ENCODE assay signal across 9 cellular contexts in the genomic region with DNA sequence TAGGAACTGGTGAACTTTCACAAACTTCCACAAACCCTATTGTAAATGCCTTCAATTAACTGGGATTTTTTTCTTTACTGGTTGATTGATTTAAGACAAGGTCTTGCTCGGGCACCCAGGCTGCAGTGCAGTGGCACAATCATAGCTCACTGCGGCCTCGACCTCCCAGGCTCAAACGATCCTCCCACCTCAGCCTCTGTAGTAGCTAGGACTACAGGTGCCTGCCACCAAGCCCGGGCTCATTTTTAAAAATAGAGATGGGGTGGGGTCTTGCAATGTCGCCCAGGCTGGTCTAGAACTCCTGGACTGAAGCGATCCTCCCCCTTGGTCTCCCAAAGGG. TPM values are rescaled to one million over a fixed set of nuclear protein-coding genes. Genes with fewer than 3 reads are reported as not detected.
DNase-seq lines count a peak whose midpoint lies in the region; ATAC-seq, FAIRE-seq and TF ChIP-seq lines count a peak whose summit lies in the region.
"Had no signal": no experiment of that assay in that cellular context is flagged by ENCODE, and none has a peak within 500 bp of the region (broad histone marks: within the 10 kb centered on the region; RNA-seq: fewer than 3 reads in every experiment).

No MANE protein-coding gene starts in this region.

- WGBS in A549 (ENCODE audit: missing lambda C conversion rate), result 86% methylated on average over 7 of the region's 7 CpGs

- ATAC-seq in A549, result no peak
- ATAC-seq in HG03460 (IDR thresholded peaks at IDR 0.05; ENCODE audit: unreplicated experiment), result no peak
- no peak for ATAC-seq in GM21723 (IDR thresholded peaks at IDR 0.05; ENCODE audit: unreplicated experiment)
- no peak for ATAC-seq in HG02840 (IDR thresholded peaks at IDR 0.05; ENCODE audit: low FRiP score, unreplicated experiment)

- H3K36me3 ChIP-seq in bronchial epithelial cell (ENCODE audit: control insufficient read depth, insufficient read depth, low read length) (peaks cover 5% of the 10 kb centered on the region), mucosa of rectum (ENCODE audit: control insufficient read depth in 2 of 2, insufficient read depth in 2 of 2, low read length in 2 of 2) (no peaks in the 10 kb centered on the region)

- H3K27me3 ChIP-seq in bronchial epithelial cell (ENCODE audit: control insufficient read depth, insufficient read depth, low read length) (no peaks in the 10 kb centered on the region), mucosa of rectum (ENCODE audit: control insufficient read depth in 2 of 2, insufficient read depth in 2 of 2, low read length in 2 of 2) (no peaks in the 10 kb centered on the region)

- H3K4me3 ChIP-seq in A549, result no peak overlapping the region
- peak overlapping the region; percentile 39 for H3K4me3 ChIP-seq in HFF-Myc (replicated peaks; ENCODE audit: low read depth, low read length)
- peak overlapping the region; percentile 37 for H3K4me3 ChIP-seq in bronchial epithelial cell (ENCODE audit: low read depth, low read length)
- H3K4me3 ChIP-seq in mucosa of rectum (ENCODE audit: low read length in 2 of 2), result peak overlapping the region; percentile 59 to 60
- H3K4me3 ChIP-seq: SK-N-MC had no signal

- H3K9me3 ChIP-seq in A549 (no peaks in the 10 kb centered on the region), mucosa of rectum (ENCODE audit: control insufficient read depth in 2 of 2, low read length in 2 of 2) (no peaks in the 10 kb centered on the region)

- 0 out of 3 replicates have a peak overlapping the region, but pooled peaks have one; percentile 27 for H3K4me2 ChIP-seq in A549

- TF ChIP-seq POLR2A in A549 (IDR thresholded peaks at IDR 0.05; ENCODE audit: low read length), result no peak

- peak overlapping the region in 1 of 2 donors; percentile 44 for H3K9ac ChIP-seq in mucosa of rectum (ENCODE audit: low read depth in 1 of 2, low read length in 2 of 2)

- FAIRE-seq in A549 (lab: Jason Lieb, UNC), result no peak
- FAIRE-seq in bronchial epithelial cell (lab: Jason Lieb, UNC), result no peak

- CTCF ChIA-PET in A549 (lab: Yijun Ruan, JAX), result interaction anchor here (0.9 to 11.8 kb wide), 7 partner anchors 11 to 106 kb away, joined by 3 to 81 read pairs (median 4); no protein-coding TSS in a partner anchor

- TF ChIP-seq RAD21 in A549 (conservative IDR thresholded peaks at IDR 0.05 in 1 of 2, IDR thresholded peaks at IDR 0.05 in 1 of 2), result no peak

- peak overlapping the region in 1 of 2 experiments; percentile 45; a peak in 2 of 6 replicates for H3K27ac ChIP-seq in A549
- no peak overlapping the region for H3K27ac ChIP-seq in mucosa of rectum (ENCODE audit: low read depth in 2 of 2, low read length in 2 of 2)
- H3K27ac ChIP-seq: SK-N-MC had no signal

- TF ChIP-seq CTCF in A549 (IDR thresholded peaks at IDR 0.05), result no peak
- no peak for TF ChIP-seq CTCF in HFF-Myc (IDR thresholded peaks at IDR 0.05; ENCODE audit: low read depth, low read length, missing control alignments)
- no peak for TF ChIP-seq CTCF in bronchial epithelial cell (IDR thresholded peaks at IDR 0.05; ENCODE audit: insufficient read depth, low read length, severe bottlenecking)

- H3K4me1 ChIP-seq in A549 (peaks cover 9% of the 10 kb centered on the region), mucosa of rectum (ENCODE audit: control insufficient read depth in 2 of 2, insufficient read depth in 2 of 2, low read length in 2 of 2) (peaks cover 6 to 9% of the 10 kb centered on the region in 2 donors)

- POLR2A ChIA-PET in A549 (lab: Yijun Ruan, JAX), result no interaction called here

- no peak for TF ChIP-seq EP300 in A549 (IDR thresholded peaks at IDR 0.05)

- DNase-seq in A549 (ENCODE audit: low read depth in 1 of 2, low spot score in 1 of 2), result no peak
- DNase-seq in HFF-Myc (ENCODE audit: extremely low read depth, low read depth), result no peak
- no peak for DNase-seq in bronchial epithelial cell (ENCODE audit: low read depth)
- DNase-seq in epidermal melanocyte (ENCODE audit: insufficient read length, low spot score), result no peak

TF ChIP-seq in A549, 52 proteins besides CTCF, POLR2A, EP300 and RAD21:
- TF ChIP-seq KDM5A (IDR thresholded peaks at IDR 0.05) (no peak), POLR2AphosphoS2 (conservative IDR thresholded peaks at IDR 0.05; ENCODE audit: low read length) (no peak), SMC3 (IDR thresholded peaks at IDR 0.05) (no peak), SREBF2 (IDR thresholded peaks at IDR 0.05) (no peak), GATA3 (IDR thresholded peaks at IDR 0.05; ENCODE audit: borderline replicate concordance) (no peak), ZNF302 (CRISPR knock-in tag; IDR thresholded peaks at IDR 0.05) (no peak), TFCP2L1 (CRISPR knock-in tag; IDR thresholded peaks at IDR 0.05) (no peak), RCOR1 (IDR thresholded peaks at IDR 0.05; ENCODE audit: low read depth, low read length) (no peak), HEYL (CRISPR knock-in tag; IDR thresholded peaks at IDR 0.05) (no peak), RNF2 (IDR thresholded peaks at IDR 0.05; ENCODE audit: borderline replicate concordance, low read depth) (no peak), NFE2L2 (conservative IDR thresholded peaks at IDR 0.05; ENCODE audit: low read length) (no peak), ZC3H11A (IDR thresholded peaks at IDR 0.05) (no peak), ESRRA (IDR thresholded peaks at IDR 0.05; ENCODE audit: borderline replicate concordance, low read length) (no peak), EHMT2 (IDR thresholded peaks at IDR 0.05; ENCODE audit: low read depth) (no peak)
- TF ChIP-seq, protein P1, sequence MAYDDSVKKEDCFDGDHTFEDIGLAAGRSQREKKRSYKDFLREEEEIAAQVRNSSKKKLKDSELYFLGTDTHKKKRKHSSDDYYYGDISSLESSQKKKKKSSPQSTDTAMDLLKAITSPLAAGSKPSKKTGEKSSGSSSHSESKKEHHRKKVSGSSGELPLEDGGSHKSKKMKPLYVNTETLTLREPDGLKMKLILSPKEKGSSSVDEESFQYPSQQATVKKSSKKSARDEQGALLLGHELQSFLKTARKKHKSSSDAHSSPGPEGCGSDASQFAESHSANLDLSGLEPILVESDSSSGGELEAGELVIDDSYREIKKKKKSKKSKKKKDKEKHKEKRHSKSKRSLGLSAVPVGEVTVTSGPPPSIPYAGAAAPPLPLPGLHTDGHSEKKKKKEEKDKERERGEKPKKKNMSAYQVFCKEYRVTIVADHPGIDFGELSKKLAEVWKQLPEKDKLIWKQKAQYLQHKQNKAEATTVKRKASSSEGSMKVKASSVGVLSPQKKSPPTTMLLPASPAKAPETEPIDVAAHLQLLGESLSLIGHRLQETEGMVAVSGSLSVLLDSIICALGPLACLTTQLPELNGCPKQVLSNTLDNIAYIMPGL (CRISPR knock-in tag; IDR thresholded peaks at IDR 0.05; ENCODE audit: borderline replicate concordance), result no peak
- TF ChIP-seq, protein P2, sequence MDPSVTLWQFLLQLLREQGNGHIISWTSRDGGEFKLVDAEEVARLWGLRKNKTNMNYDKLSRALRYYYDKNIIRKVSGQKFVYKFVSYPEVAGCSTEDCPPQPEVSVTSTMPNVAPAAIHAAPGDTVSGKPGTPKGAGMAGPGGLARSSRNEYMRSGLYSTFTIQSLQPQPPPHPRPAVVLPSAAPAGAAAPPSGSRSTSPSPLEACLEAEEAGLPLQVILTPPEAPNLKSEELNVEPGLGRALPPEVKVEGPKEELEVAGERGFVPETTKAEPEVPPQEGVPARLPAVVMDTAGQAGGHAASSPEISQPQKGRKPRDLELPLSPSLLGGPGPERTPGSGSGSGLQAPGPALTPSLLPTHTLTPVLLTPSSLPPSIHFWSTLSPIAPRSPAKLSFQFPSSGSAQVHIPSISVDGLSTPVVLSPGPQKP (IDR thresholded peaks at IDR 0.05; ENCODE audit: low read depth, low read length), result no peak
- TF ChIP-seq, protein P3, sequence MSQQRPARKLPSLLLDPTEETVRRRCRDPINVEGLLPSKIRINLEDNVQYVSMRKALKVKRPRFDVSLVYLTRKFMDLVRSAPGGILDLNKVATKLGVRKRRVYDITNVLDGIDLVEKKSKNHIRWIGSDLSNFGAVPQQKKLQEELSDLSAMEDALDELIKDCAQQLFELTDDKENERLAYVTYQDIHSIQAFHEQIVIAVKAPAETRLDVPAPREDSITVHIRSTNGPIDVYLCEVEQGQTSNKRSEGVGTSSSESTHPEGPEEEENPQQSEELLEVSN (IDR thresholded peaks at IDR 0.05; ENCODE audit: borderline replicate concordance, low read depth), result no peak
- TF ChIP-seq, protein P4, sequence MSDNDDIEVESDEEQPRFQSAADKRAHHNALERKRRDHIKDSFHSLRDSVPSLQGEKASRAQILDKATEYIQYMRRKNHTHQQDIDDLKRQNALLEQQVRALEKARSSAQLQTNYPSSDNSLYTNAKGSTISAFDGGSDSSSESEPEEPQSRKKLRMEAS (IDR thresholded peaks at IDR 0.05), result no peak

RNA-seq across cellular contexts. Expression of a gene that starts 35.7 kb away (rescaled TPM):
- 52.3 and 55.6 TPM in 2 replicates for polyA plus RNA-seq in A549 (2011; rRNA removed)
- polyA plus RNA-seq in A549 (2012; cell fraction: cytosol; rRNA removed), result 39.9 and 40.1 TPM in 2 replicates
- polyA plus RNA-seq in A549 (2012; cell fraction: nucleus; rRNA removed), result 57.3 and 71.4 TPM in 2 replicates
- polyA plus RNA-seq in A549 (2017; fragmentation: RNase III; extraction: RNeasy Plus Mini Kit Qiagen cat#74134 plus additional on column Dnase treatment), result 33.8 to 34.5 TPM (median 34.1 TPM) in 3 replicates
- 48.8 and 54.1 TPM in 2 replicates for polyA minus RNA-seq in A549 (2011; rRNA and poly(A)+ RNA removed)
- 1.3 and 1.6 TPM in 2 replicates for total RNA-seq in bronchial epithelial cell

RNA-seq across cellular contexts. Expression of a gene that starts 44.3 kb away (rescaled TPM):
- polyA plus RNA-seq in A549 (2011; rRNA removed) (63.7 and 72.6 TPM in 2 replicates), A549 (2017; fragmentation: RNase III; extraction: RNeasy Plus Mini Kit Qiagen cat#74134 plus additional on column Dnase treatment) (87.9 to 98.6 TPM (median 93.1 TPM) in 3 replicates)
- 91.1 and 125 TPM in 2 replicates for polyA plus RNA-seq in A549 (2012; cell fraction: cytosol; rRNA removed)
- 283 and 338 TPM in 2 replicates for polyA plus RNA-seq in A549 (2012; cell fraction: nucleus; rRNA removed)
- polyA minus RNA-seq in A549 (2011; rRNA and poly(A)+ RNA removed), result 102 and 132 TPM in 2 replicates
- 136 and 165 TPM in 2 replicates for total RNA-seq in bronchial epithelial cell

RNA-seq across cellular contexts. Expression of a gene that starts 56.0 kb away (rescaled TPM):
- polyA plus RNA-seq in A549 (2011; rRNA removed) (not detected in 2 replicates), A549 (2017; fragmentation: RNase III; extraction: RNeasy Plus Mini Kit Qiagen cat#74134 plus additional on column Dnase treatment) (not detected in 3 replicates)
- polyA plus RNA-seq in A549 (2012; cell fraction: cytosol; rRNA removed), result not detected in 2 replicates
- polyA plus RNA-seq in A549 (2012; cell fraction: nucleus; rRNA removed), result not detected in 2 replicates
- polyA minus RNA-seq in A549 (2011; rRNA and poly(A)+ RNA removed), result not detected in 2 replicates
- not detected in 2 replicates for total RNA-seq in bronchial epithelial cell
